14 cellular contexts compared by ENCODE assay signal in the genomic region with DNA sequence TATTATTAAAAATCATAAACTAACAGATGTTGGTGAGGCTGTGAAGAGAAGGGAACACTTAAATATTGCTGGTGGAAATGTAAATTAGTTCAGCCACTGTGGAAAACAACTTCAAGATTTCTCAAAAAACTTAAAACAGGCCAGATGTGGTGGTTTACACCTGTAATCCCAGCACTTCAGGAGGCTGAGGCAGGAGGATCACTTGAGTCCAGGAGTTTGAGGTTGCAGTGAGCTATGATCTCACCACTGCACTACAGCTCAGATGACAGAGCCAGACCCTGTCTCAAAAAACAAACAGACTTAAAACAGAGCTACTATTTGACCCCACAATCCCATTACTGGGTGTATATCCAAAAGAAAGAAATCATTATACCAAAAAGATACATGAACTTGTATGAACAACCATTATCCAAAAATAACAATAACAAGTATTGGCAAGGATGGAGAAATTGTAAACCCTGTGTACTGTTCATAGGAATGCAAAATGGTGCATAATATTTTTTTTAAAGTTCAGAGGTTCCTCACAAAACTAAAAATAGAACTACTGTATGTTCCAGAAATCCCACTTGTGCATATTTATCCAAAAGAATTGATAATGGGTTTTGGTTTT. TPM values are rescaled to one million over a fixed set of nuclear protein-coding genes. Genes with fewer than 3 reads are reported as not detected.
DNase-seq lines count a peak whose midpoint lies in the region; ATAC-seq and TF ChIP-seq lines count a peak whose summit lies in the region.
"Had no signal": no experiment of that assay in that cellular context is flagged by ENCODE, and none has a peak within 500 bp of the region (broad histone marks: within the 10 kb centered on the region; RNA-seq: fewer than 3 reads in every experiment).

No MANE protein-coding gene starts in this region.

- intact Hi-C loops in CD8-positive, alpha-beta T cell (cut with DNase I, micrococcal nuclease): no loop called here

- peak overlapping the region; percentile 3 for H3K4me3 Mint-ChIP-seq in CD8-positive, alpha-beta T cell
- H3K4me3 Mint-ChIP-seq in HFFc6: no peak overlapping the region
- H3K4me3 Mint-ChIP-seq in stimulated activated effector memory CD8-positive, alpha-beta T cell treated with anti-CD3 and anti-CD28 coated beads, Interleukin-12 subunit alpha, Interleukin-12 subunit beta, amount 100 ng/mL, for 72 hours: no peak overlapping the region

- CTCF ChIA-PET in CD8-positive, alpha-beta T cell (lab: Charles Lee): no interaction called here

- H3K4me1 Mint-ChIP-seq in CD8-positive, alpha-beta T cell (ENCODE audit: low read depth): peaks cover 74% of the 10 kb centered on the region
- H3K4me1 Mint-ChIP-seq in HFFc6 (ENCODE audit: low read depth): peaks cover 55% of the 10 kb centered on the region
- H3K4me1 Mint-ChIP-seq in stimulated activated effector memory CD8-positive, alpha-beta T cell treated with anti-CD3 and anti-CD28 coated beads, Interleukin-12 subunit alpha, Interleukin-12 subunit beta, amount 100 ng/mL, for 72 hours: peaks cover 53% of the 10 kb centered on the region

- no peak for TF ChIP-seq CTCF in CD8-positive, alpha-beta T cell (IDR thresholded peaks at IDR 0.05)
- no peak for TF ChIP-seq CTCF in HFFc6 (IDR thresholded peaks at IDR 0.05)

- peaks cover 15% of the 10 kb centered on the region for H3K4me1 ChIP-seq in CD8-positive, alpha-beta T cell (ENCODE audit: insufficient read depth, low read length)

- no peak overlapping the region for H3K4me3 ChIP-seq in CD8-positive, alpha-beta T cell (ENCODE audit: low read depth, low read length)

- H3K27ac ChIP-seq in CD8-positive, alpha-beta T cell (ENCODE audit: low read depth, low read length): no peak overlapping the region

- peak overlapping the region; percentile 72 for H3K27ac Mint-ChIP-seq in CD8-positive, alpha-beta T cell
- H3K27ac Mint-ChIP-seq in HFFc6: peak overlapping the region; percentile 16; the same call in 1 of the 2 replicates
- peak overlapping the region; percentile 5 for H3K27ac Mint-ChIP-seq in stimulated activated effector memory CD8-positive, alpha-beta T cell treated with anti-CD3 and anti-CD28 coated beads, Interleukin-12 subunit alpha, Interleukin-12 subunit beta, amount 100 ng/mL, for 72 hours
- H3K27ac Mint-ChIP-seq in activated naive CD4-positive, alpha-beta T cell treated with anti-CD3 and anti-CD28 coated beads, Interleukin-2, amount 50 U/mL, for 72 hours: no peak overlapping the region

- H3K27me3 ChIP-seq in CD8-positive, alpha-beta T cell (ENCODE audit: insufficient read depth, low read length): no peaks in the 10 kb centered on the region

- peaks cover 7% of the 10 kb centered on the region for H3K9me3 ChIP-seq in CD8-positive, alpha-beta T cell (ENCODE audit: low read length)

- POLR2A ChIA-PET in CD8-positive, alpha-beta T cell (lab: Charles Lee): interaction anchor here (1.4 kb wide), 1 partner anchor 58 kb away, joined by 3 read pairs; no protein-coding TSS in a partner anchor

- no peaks in the 10 kb centered on the region for H3K27me3 Mint-ChIP-seq in CD8-positive, alpha-beta T cell (ENCODE audit: low read depth)
- H3K27me3 Mint-ChIP-seq in HFFc6 (ENCODE audit: insufficient read depth): no peaks in the 10 kb centered on the region; the same call in 1 of the 2 replicates
- H3K27me3 Mint-ChIP-seq: IgD-negative memory B cell had no signal

- no peak for ATAC-seq in CD8-positive, alpha-beta T cell
- ATAC-seq in stimulated activated effector memory CD8-positive, alpha-beta T cell treated with anti-CD3 and anti-CD28 coated beads, Interleukin-12 subunit alpha, Interleukin-12 subunit beta, amount 100 ng/mL, for 72 hours: no peak
- no peak for ATAC-seq in HG02870 (IDR thresholded peaks at IDR 0.05; ENCODE audit: unreplicated experiment)
- no peak for ATAC-seq in activated naive CD4-positive, alpha-beta T cell treated with anti-CD3 and anti-CD28 coated beads, Interleukin-2, amount 50 U/mL, for 72 hours
- ATAC-seq: HCT116 had no signal

- no peaks in the 10 kb centered on the region for H3K36me3 ChIP-seq in CD8-positive, alpha-beta T cell (ENCODE audit: insufficient read depth, low read length)

- DNase-seq in CD8-positive, alpha-beta T cell: no peak
- no peak for DNase-seq in HFFc6
- peak; percentile 42 for DNase-seq in fibroblast of gingiva (ENCODE audit: low read depth)
- no peak for DNase-seq in stimulated activated effector memory CD8-positive, alpha-beta T cell treated with anti-CD3 and anti-CD28 coated beads, Interleukin-12 subunit alpha, Interleukin-12 subunit beta, amount 100 ng/mL, for 72 hours (ENCODE audit: low spot score in 2 of 2)
- DNase-seq in activated CD8-positive, alpha-beta memory T cell treated with anti-CD3 and anti-CD28 coated beads for 24 hours: no peak
- no peak for DNase-seq in activated naive CD4-positive, alpha-beta T cell treated with anti-CD3 and anti-CD28 coated beads, Interleukin-2, amount 50 U/mL, for 72 hours (ENCODE audit: low spot score in 2 of 2)
- DNase-seq: AML-193, NCI-H1417 treated with DMSO at 0.1 percent for 48 hours, NCI-H2029, NCI-H2171 treated with DMSO at 0.1 percent for 48 hours, SHP77 had no signal

- H3K9me3 Mint-ChIP-seq in CD8-positive, alpha-beta T cell: peaks cover 20% of the 10 kb centered on the region
- H3K9me3 Mint-ChIP-seq in HFFc6: peaks cover 20% of the 10 kb centered on the region
- H3K9me3 Mint-ChIP-seq in stimulated activated effector memory CD8-positive, alpha-beta T cell treated with anti-CD3 and anti-CD28 coated beads, Interleukin-12 subunit alpha, Interleukin-12 subunit beta, amount 100 ng/mL, for 72 hours: peaks cover 8% of the 10 kb centered on the region
- H3K9me3 Mint-ChIP-seq in activated naive CD4-positive, alpha-beta T cell treated with anti-CD3 and anti-CD28 coated beads, Interleukin-2, amount 50 U/mL, for 72 hours: peaks cover 13 to 23% of the 10 kb centered on the region in 2 donors

- peaks cover 38% of the 10 kb centered on the region for H3K36me3 Mint-ChIP-seq in CD8-positive, alpha-beta T cell
- peaks cover 46% of the 10 kb centered on the region for H3K36me3 Mint-ChIP-seq in HFFc6 (ENCODE audit: low read depth)
- H3K36me3 Mint-ChIP-seq in stimulated activated effector memory CD8-positive, alpha-beta T cell treated with anti-CD3 and anti-CD28 coated beads, Interleukin-12 subunit alpha, Interleukin-12 subunit beta, amount 100 ng/mL, for 72 hours: peaks cover 5% of the 10 kb centered on the region
- peaks cover 21 to 49% of the 10 kb centered on the region in 2 donors for H3K36me3 Mint-ChIP-seq in activated naive CD4-positive, alpha-beta T cell treated with anti-CD3 and anti-CD28 coated beads, Interleukin-2, amount 50 U/mL, for 72 hours

RNA-seq across cellular contexts. Expression of a gene that starts 25.5 kb away (rescaled TPM):
- total RNA-seq in CD8-positive, alpha-beta T cell: 10 to 100 TPM; 32.2 to 35.9 TPM
- 10 to 100 TPM; 41.4 to 51.4 (median 47.5) TPM for total RNA-seq in HFFc6 (2021; fragmentation: NEBNext Ultra II Directional; extraction: Animal tissue kit (Norgen Biotek cat#: 25700))
- total RNA-seq in activated naive CD4-positive, alpha-beta T cell treated with anti-CD3 and anti-CD28 coated beads, Interleukin-2, amount 50 U/mL, for 72 hours: 10 to 100 TPM; 28.5 to 47.8 TPM

Comparison
In these comparisons a context has a peak if more than half of its experiments do, and no peak if none do; other contexts are left out.
1. H3K27ac Mint-ChIP-seq: peak in CD8-positive, alpha-beta T cell (single experiment), HFFc6 (single experiment) and stimulated activated effector memory CD8-positive, alpha-beta T cell treated with anti-CD3 and anti-CD28 coated beads, Interleukin-12 subunit alpha, Interleukin-12 subunit beta, amount 100 ng/mL, for 72 hours (single experiment); none in activated naive CD4-positive, alpha-beta T cell treated with anti-CD3 and anti-CD28 coated beads, Interleukin-2, amount 50 U/mL, for 72 hours (0 of 2).